10 cellular contexts compared by ENCODE assay signal in genomic region chr6:35016417-35017221, GRCh38.
DNase-seq lines count a peak whose midpoint lies in the region; ATAC-seq and TF ChIP-seq lines count a peak whose summit lies in the region.
"Had no signal": no experiment of that assay in that cellular context is flagged by ENCODE, and none has a peak within 500 bp of the region (broad histone marks: within the 10 kb centered on the region; RNA-seq: fewer than 3 reads in every experiment).

No MANE protein-coding gene starts in this region.

- TF ChIP-seq POLR2A in esophagus squamous epithelium (IDR thresholded peaks at IDR 0.05) = no peak

- no peaks in the 10 kb centered on the region for H3K27me3 ChIP-seq in esophagus squamous epithelium

- 50% methylated on average over 11 of the region's 11 CpGs for WGBS in esophagus squamous epithelium, 2 donors
- 12% methylated on average over 11 of the region's 11 CpGs for WGBS in urinary bladder

- no peak for TF ChIP-seq CTCF in esophagus squamous epithelium (IDR thresholded peaks at IDR 0.05)

- peak; percentile 27 for DNase-seq in NCI-H510A treated with DMSO at 0.1 percent for 48 hours (lab: John Stamatoyannopoulos, UW)
- no peak for DNase-seq in NCI-H510A (lab: John Stamatoyannopoulos, UW)
- no peak for DNase-seq in esophagus squamous epithelium (lab: John Stamatoyannopoulos, UW)
- DNase-seq in myocyte (ENCODE audit: low read depth) = peak; percentile 85
- no peak for DNase-seq in NCI-H2107 (lab: John Stamatoyannopoulos, UW)

- peaks cover 6 to 44% (median 17%) of the 10 kb centered on the region in 3 donors for H3K4me1 ChIP-seq in esophagus squamous epithelium
- H3K4me1 ChIP-seq in urinary bladder (ENCODE audit: insufficient read depth) = peaks cover 1% of the 10 kb centered on the region

- H3K27ac ChIP-seq in esophagus squamous epithelium (peak overlapping the region; percentile 77 to 94 (median 90)), urinary bladder (ENCODE audit: low read depth) (peak overlapping the region; percentile 79)
- H3K27ac ChIP-seq: A549, epithelial cell of prostate had no signal

- H3K36me3 ChIP-seq in esophagus squamous epithelium (peaks cover 0 to 35% (median 4%) of the 10 kb centered on the region in 3 donors), urinary bladder (ENCODE audit: insufficient read depth) (no peaks in the 10 kb centered on the region)

- intact Hi-C loops in esophagus squamous epithelium (cut with DNase I) = no loop called here

- H3K4me3 ChIP-seq in esophagus squamous epithelium (peak overlapping the region; percentile 23 to 66 (median 51)), urinary bladder (ENCODE audit: low read depth, low read length) (peak overlapping the region; percentile 36)
- H3K4me3 ChIP-seq: A549 had no signal

- ATAC-seq in HG03571 (IDR thresholded peaks at IDR 0.05; ENCODE audit: unreplicated experiment) (no peak), HG03135 (IDR thresholded peaks at IDR 0.05; ENCODE audit: unreplicated experiment) (no peak)
- ATAC-seq: A549 had no signal

- H3K9me3 ChIP-seq in esophagus squamous epithelium = no peaks in the 10 kb centered on the region
- H3K9me3 ChIP-seq: A549 had no signal

Comparison
In these comparisons a context has a peak if more than half of its experiments do, and no peak if none do; other contexts are left out.
1. DNase-seq: peak in NCI-H510A treated with DMSO at 0.1 percent for 48 hours (single experiment) and myocyte (single experiment); none in NCI-H510A (single experiment), esophagus squamous epithelium (single experiment) and NCI-H2107 (single experiment).